Comparison of ENCODE assay signal across 15 cellular contexts in the genomic region with DNA sequence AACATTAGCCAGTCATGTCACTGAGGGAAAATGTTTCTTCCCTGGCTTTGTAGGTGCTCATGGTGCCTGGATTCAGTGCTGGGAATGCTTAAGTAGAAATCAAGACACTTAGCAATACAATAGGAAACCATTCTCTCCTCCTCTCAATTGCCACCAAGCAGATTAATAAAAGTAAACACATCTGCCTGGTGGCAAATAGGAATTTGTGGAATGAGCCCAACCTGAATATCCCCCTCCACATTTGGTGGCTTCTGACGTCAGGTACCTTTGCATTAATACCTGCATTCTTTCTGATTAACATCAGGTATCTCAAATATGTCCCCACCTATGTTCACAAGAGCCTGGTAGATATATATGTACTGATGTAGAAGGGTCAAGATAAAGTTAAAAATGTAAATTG. TPM values are rescaled to one million over a fixed set of nuclear protein-coding genes. Genes with fewer than 3 reads are reported as not detected.
DNase-seq lines count a peak whose midpoint lies in the region; FAIRE-seq and TF ChIP-seq lines count a peak whose summit lies in the region.
"Had no signal": no experiment of that assay in that cellular context is flagged by ENCODE, and none has a peak within 500 bp of the region (broad histone marks: within the 10 kb centered on the region; RNA-seq: fewer than 3 reads in every experiment).

No MANE protein-coding gene starts in this region.

- H3K79me2 ChIP-seq in PC-9 (ENCODE audit: low read depth) = no peaks in the 10 kb centered on the region

- CTCF ChIA-PET in PC-9 (lab: Charles Lee) = no interaction called here

- DNase-seq in PC-9 = peak; percentile 60 to 68
- peak; percentile 14 for DNase-seq in iPS DF 4.7 (ENCODE audit: extremely low read depth, low spot score)
- no peak for DNase-seq in SIG-M5 treated with dmso at 0.1 percent for 504 hours (lab: John Stamatoyannopoulos, UW; ENCODE audit: unreplicated experiment)
- DNase-seq in NCI-H1105 treated with DMSO at 0.1 percent for 48 hours (lab: John Stamatoyannopoulos, UW) = no peak
- no peak for DNase-seq in GM19239 (ENCODE audit: insufficient read length, low spot score)
- DNase-seq in germinal center (ENCODE audit: low spot score) = no peak
- DNase-seq: ACHN; CD4-positive, CD25-positive, alpha-beta regulatory T cell; DMS 273 treated with DMSO at 0.1 percent for 48 hours; GOT3 had no signal

- no peak for TF ChIP-seq CTCF in PC-9 (conservative IDR thresholded peaks at IDR 0.05)

- no TSS peak for BruUV-seq in PC-9 (replicated peaks; lab: Mats Ljungman, UMichigan)

- H2AFZ ChIP-seq in PC-9 = no peak overlapping the region

- H4K20me1 ChIP-seq in PC-9 (ENCODE audit: insufficient read depth) = no peaks in the 10 kb centered on the region
- H4K20me1 ChIP-seq: BLaER1 treated with 17β-estradiol and CSF1 and Interleukin-3, amounts not matched to agents 10 nM and 100 nM had no signal

- H3K27me3 ChIP-seq in HUES6 (ENCODE audit: control insufficient read depth, insufficient read depth, low read length) (no peaks in the 10 kb centered on the region), PC-9 (ENCODE audit: insufficient read depth, low read depth) (no peaks in the 10 kb centered on the region)
- H3K27me3 ChIP-seq: BLaER1 treated with 17β-estradiol and CSF1 and Interleukin-3, amounts not matched to agents 10 nM and 100 nM had no signal

- intact Hi-C loops in PC-9 (cut with micrococcal nuclease; ENCODE audit: unreplicated experiment) = loop anchor here (1.0 kb wide), 4 partner anchors 16 to 112 kb away; partner anchors contain the start of gene PPP2R3A

- H3K27ac ChIP-seq in HUES6 (ENCODE audit: low read depth, low read length) (peak overlapping the region; percentile 47; the same call in 1 of the 2 replicates), PC-9 (peak overlapping the region; percentile 20; the same call in 1 of the 2 replicates)
- H3K27ac ChIP-seq: BLaER1 treated with 17β-estradiol and CSF1 and Interleukin-3, amounts not matched to agents 10 nM and 100 nM had no signal

- no peaks in the 10 kb centered on the region for H3F3A ChIP-seq in PC-9 (ENCODE audit: insufficient read depth, low read depth)

- H3K4me2 ChIP-seq in PC-9 = 0 out of 2 replicates have a peak overlapping the region, but pooled peaks have one; percentile 6
- H3K4me2 ChIP-seq: BLaER1 treated with 17β-estradiol and CSF1 and Interleukin-3, amounts not matched to agents 10 nM and 100 nM had no signal

- POLR2A ChIA-PET in PC-9 (lab: Charles Lee; ENCODE audit: unreplicated experiment) = interaction anchor here (0.7 kb wide), 3 partner anchors 13 to 188 kb away, joined by 3 to 15 read pairs (median 12); partner anchors contain the start of gene MSL2

- no peaks in the 10 kb centered on the region for H3K9me3 ChIP-seq in HUES6 (ENCODE audit: control insufficient read depth, insufficient read depth, low read depth, low read length)
- no peaks in the 10 kb centered on the region; the same call in 1 of the 2 replicates for H3K9me3 ChIP-seq in PC-9 (ENCODE audit: insufficient read depth, low read depth)
- H3K9me3 ChIP-seq: HAP-1 had no signal

- no peak for FAIRE-seq in GM19239 (lab: Jason Lieb, UNC)
- FAIRE-seq: HepG2, K562 had no signal

- H3K36me3 ChIP-seq in HUES6 (ENCODE audit: control insufficient read depth, insufficient read depth, low read length) (no peaks in the 10 kb centered on the region), PC-9 (ENCODE audit: low read depth) (no peaks in the 10 kb centered on the region)
- H3K36me3 ChIP-seq: BLaER1 treated with 17β-estradiol and CSF1 and Interleukin-3, amounts not matched to agents 10 nM and 100 nM; HAP-1 had no signal

- peaks cover 21% of the 10 kb centered on the region for H3K4me1 ChIP-seq in HUES6 (ENCODE audit: control insufficient read depth, insufficient read depth, low read length)
- peaks cover 15% of the 10 kb centered on the region for H3K4me1 ChIP-seq in PC-9 (replicated peaks; ENCODE audit: insufficient read depth)

- no peaks in the 10 kb centered on the region for H3K9me2 ChIP-seq in PC-9 (ENCODE audit: insufficient read depth)

- H3K4me3 ChIP-seq in HUES6 (ENCODE audit: low read depth, low read length) (no peak overlapping the region), PC-9 (no peak overlapping the region)
- H3K4me3 ChIP-seq: BLaER1 treated with 17β-estradiol and CSF1 and Interleukin-3, amounts not matched to agents 10 nM and 100 nM; HAP-1; K562 had no signal

- no peak overlapping the region for H3K9ac ChIP-seq in HUES6 (ENCODE audit: low read length)
- H3K9ac ChIP-seq: BLaER1 treated with 17β-estradiol and CSF1 and Interleukin-3, amounts not matched to agents 10 nM and 100 nM had no signal

RNA-seq across cellular contexts. Expression of gene PPP2R3A, which starts 42.7 kb away (rescaled TPM):
- total RNA-seq in PC-9 (2021) = 30.0 and 42.6 TPM in 2 replicates

Comparison
In these comparisons a context has a peak if more than half of its experiments do, and no peak if none do; other contexts are left out.
1. DNase-seq: peak in PC-9 (2 of 2) and iPS DF 4.7 (single experiment); none in SIG-M5 treated with dmso at 0.1 percent for 504 hours (single experiment), NCI-H1105 treated with DMSO at 0.1 percent for 48 hours (single experiment), GM19239 (single experiment) and germinal center (single experiment).